ENCODE assay signal across 22 cellular contexts in genomic region chr22:32082331-32082730, GRCh38. TPM values are rescaled to one million over a fixed set of nuclear protein-coding genes. Genes with fewer than 3 reads are reported as not detected.
A peak's percentile ranks its signal among the peaks of the same experiment; 100 is the strongest.
DNase-seq lines count a peak whose midpoint lies in the region; FAIRE-seq and TF ChIP-seq lines count a peak whose summit lies in the region.
"Had no signal": no experiment of that assay in that cellular context is flagged by ENCODE, and none has a peak within 500 bp of the region (broad histone marks: within the 10 kb centered on the region; RNA-seq: fewer than 3 reads in every experiment).

No MANE protein-coding gene starts in this region.

- CTCF ChIA-PET in H1 (lab: Charles Lee; ENCODE audit: partially characterized antibody) = interaction anchor here (1.0 to 12.1 kb wide), 15 partner anchors 8 to 184 kb away, joined by 3 to 243 read pairs (median 5); no protein-coding TSS in a partner anchor

- no peaks in the 10 kb centered on the region for H3K79me2 ChIP-seq in H1 (ENCODE audit: control insufficient read depth in 1 of 2, insufficient read depth in 2 of 2, low read length in 2 of 2)

- no peak for TF ChIP-seq RAD21 in H1 (IDR thresholded peaks at IDR 0.05 in 1 of 2, conservative IDR thresholded peaks at IDR 0.05 in 1 of 2; ENCODE audit: low read depth in 2 of 2, low read length in 2 of 2)

- POLR2A ChIA-PET in H1 (lab: Charles Lee; ENCODE audit: partially characterized antibody) = interaction anchor here (1.8 kb wide), 1 partner anchor 105 kb away, joined by 5 read pairs; no protein-coding TSS in a partner anchor

- 79% methylated on average over 1 of the region's 1 CpG; no CpG with 5 or more reads in 1 of the 2 experiments for WGBS in H1 (ENCODE audit: extremely low coverage in 1 of 2, insufficient coverage in 1 of 2, insufficient read length in 1 of 2, insufficient replicate concordance in 2 of 2, low coverage in 1 of 2, low lambda C conversion rate in 2 of 2, missing lambda C conversion rate in 1 of 2), 2 experiments
- 48% methylated on average over 1 of the region's 1 CpG for WGBS in mesenchymal stem cell

- no peak overlapping the region for H3K9ac ChIP-seq in H1 (replicated peaks in 1 of 4; ENCODE audit: extremely low read depth in 1 of 4, low read depth in 3 of 4, low read length in 3 of 4)
- no peak overlapping the region for H3K9ac ChIP-seq in mesenchymal stem cell (ENCODE audit: low read length)
- H3K9ac ChIP-seq: BLaER1, GM23248 had no signal

- H2BK120ac ChIP-seq in H1 (replicated peaks; ENCODE audit: low read depth, low read length) (no peak overlapping the region), mesenchymal stem cell (ENCODE audit: low read depth, low read length) (no peak overlapping the region)

- H3K27me3 ChIP-seq in SJSA1 (replicated peaks) = peaks cover under 1% of the 10 kb centered on the region; the same call in 1 of the 2 replicates
- 0 out of 7 replicates have a peak, but pooled peaks cover 0 to 2% (median 0%) of the 10 kb centered on the region in 4 experiments for H3K27me3 ChIP-seq in H1 (replicated peaks in 1 of 4; ENCODE audit: control insufficient read depth in 3 of 4, extremely low read depth in 1 of 4, insufficient read depth in 3 of 4, low read length in 3 of 4)
- H3K27me3 ChIP-seq in mesenchymal stem cell (ENCODE audit: control insufficient read depth in 1 of 2, insufficient read depth in 1 of 2, low read length in 2 of 2) = peaks cover 0 to 14% of the 10 kb centered on the region in 2 experiments
- H3K27me3 ChIP-seq: BLaER1 had no signal

- no peak for FAIRE-seq in H1 (lab: Jason Lieb, UNC)
- FAIRE-seq: A549, G401.6, GM12891, H54, HTR-8/SVneo had no signal

- H3K9me3 ChIP-seq in SJSA1 (replicated peaks) (no peaks in the 10 kb centered on the region), H1 (ENCODE audit: insufficient read depth in 2 of 2, low read depth in 1 of 2, low read length in 1 of 2) (no peaks in the 10 kb centered on the region), mesenchymal stem cell (ENCODE audit: control insufficient read depth, low read length) (no peaks in the 10 kb centered on the region)
- H3K9me3 ChIP-seq: A549, BLaER1 had no signal

- H3K4ac ChIP-seq in H1 (replicated peaks; ENCODE audit: insufficient read length, low read depth, low read length) (no peak overlapping the region), mesenchymal stem cell (ENCODE audit: low read depth in 1 of 2, low read length in 2 of 2) (no peak overlapping the region)

- H3K18ac ChIP-seq in H1 (ENCODE audit: extremely low read depth, low read length) (no peak overlapping the region), mesenchymal stem cell (ENCODE audit: low read depth in 1 of 2, low read length in 2 of 2) (no peak overlapping the region)

- H3K79me1 ChIP-seq in H1 (ENCODE audit: low read depth, low read length) (no peaks in the 10 kb centered on the region), mesenchymal stem cell (replicated peaks; ENCODE audit: low read length, poor library complexity, severe bottlenecking) (no peaks in the 10 kb centered on the region)

- no peak for TF ChIP-seq CTCF in H1 (IDR thresholded peaks at IDR 0.05; ENCODE audit: control extremely low read depth in 1 of 3, insufficient read depth in 1 of 3, low read depth in 1 of 3, low read length in 3 of 3)

- H2BK15ac ChIP-seq in H1 (ENCODE audit: low read length) (no peak overlapping the region), mesenchymal stem cell (ENCODE audit: low read depth, poor library complexity, severe bottlenecking) (no peak overlapping the region)

- no peak overlapping the region for H3K4me3 ChIP-seq in SJSA1
- H3K4me3 ChIP-seq in H1 (ENCODE audit: extremely low read depth in 1 of 4, insufficient read depth in 2 of 4, low read depth in 3 of 4, low read length in 4 of 4) = no peak overlapping the region
- no peak overlapping the region for H3K4me3 ChIP-seq in mesenchymal stem cell (ENCODE audit: insufficient read depth in 1 of 2, low read depth in 1 of 2, low read length in 2 of 2)
- H3K4me3 ChIP-seq: A549, BLaER1, GM23248 had no signal

- peak; percentile 22 for DNase-seq in activated effector memory CD4-positive, alpha-beta T cell treated with anti-CD3 and anti-CD28 coated beads, Interleukin-2, amount 50 U/mL, for 16 hours
- DNase-seq in activated effector memory CD4-positive, alpha-beta T cell treated with Interleukin-2 at 50 U/mL for 16 hours = no peak
- DNase-seq in SJSA1 (ENCODE audit: low read depth in 1 of 2, low spot score in 2 of 2) (peak; percentile 80 to 83), H1 (ENCODE audit: low read depth in 1 of 2, low spot score in 2 of 2) (no peak), mesenchymal stem cell (peak; percentile 2), COR-L47 (lab: John Stamatoyannopoulos, UW) (no peak), iPS-NIHi7 (ENCODE audit: extremely low spot score) (no peak), NCI-H69 (lab: John Stamatoyannopoulos, UW) (no peak)
- DNase-seq: Calu3; CD4-positive, alpha-beta memory T cell; DMS79 treated with DMSO at 0.1 percent for 48 hours; GM23248; HCEC 1CT had no signal

- no peak for TF ChIP-seq EP300 in H1 (IDR thresholded peaks at IDR 0.05; ENCODE audit: borderline replicate concordance in 1 of 2, low read depth in 2 of 2, low read length in 2 of 2)

- H3K4me2 ChIP-seq in H1 (ENCODE audit: insufficient read depth in 1 of 2, low read depth in 2 of 2, low read length in 2 of 2) (no peak overlapping the region), mesenchymal stem cell (ENCODE audit: low read length, poor library complexity, severe bottlenecking) (no peak overlapping the region)
- H3K4me2 ChIP-seq: A549, BLaER1 had no signal

- no peak overlapping the region for H2AFZ ChIP-seq in H1 (ENCODE audit: low read length)
- H2AFZ ChIP-seq in mesenchymal stem cell (ENCODE audit: low read depth, low read length) = no peak overlapping the region
- H2AFZ ChIP-seq: GM23248 had no signal

- no peak overlapping the region for H4K5ac ChIP-seq in H1 (ENCODE audit: insufficient read length, low read depth, low read length)

- no peaks in the 10 kb centered on the region for H3K36me3 ChIP-seq in SJSA1
- H3K36me3 ChIP-seq in H1 (ENCODE audit: control insufficient read depth in 2 of 4, insufficient read depth in 4 of 4, low read length in 3 of 4) = no peaks in the 10 kb centered on the region
- no peaks in the 10 kb centered on the region for H3K36me3 ChIP-seq in mesenchymal stem cell (ENCODE audit: control insufficient read depth in 1 of 2, insufficient read depth in 2 of 2, low read depth in 1 of 2, low read length in 2 of 2)
- H3K36me3 ChIP-seq: BLaER1 had no signal

- H2BK5ac ChIP-seq in H1 (ENCODE audit: low read depth, low read length) (no peak overlapping the region), mesenchymal stem cell (ENCODE audit: low read depth, low read length, poor library complexity, severe bottlenecking) (no peak overlapping the region)

- TF ChIP-seq POLR2A in H1 (IDR thresholded peaks at IDR 0.05; ENCODE audit: control extremely low read depth in 1 of 2, low read depth in 2 of 2, low read length in 2 of 2) = no peak

- H4K20me1 ChIP-seq in H1 (replicated peaks in 1 of 2; ENCODE audit: control insufficient read depth in 1 of 2, insufficient read depth in 2 of 2, low read length in 2 of 2) = no peaks in the 10 kb centered on the region
- H4K20me1 ChIP-seq: BLaER1 had no signal

- H3K56ac ChIP-seq in H1 (replicated peaks; ENCODE audit: insufficient read length, low read depth, low read length) = no peak overlapping the region

- no peak overlapping the region for H2BK20ac ChIP-seq in H1 (ENCODE audit: low read length)

- no peak overlapping the region for H3K23ac ChIP-seq in H1 (ENCODE audit: insufficient read length)
- H3K23ac ChIP-seq in mesenchymal stem cell (ENCODE audit: low read length in 2 of 2) = no peak overlapping the region

- H4K8ac ChIP-seq in H1 (ENCODE audit: extremely low read depth, insufficient read depth, low read length) = peak overlapping the region; percentile 48; the same call in 1 of the 2 replicates
- H4K8ac ChIP-seq in mesenchymal stem cell (ENCODE audit: low read length) = no peak overlapping the region

- H2AK5ac ChIP-seq in H1 (ENCODE audit: low read depth, low read length) = no peak overlapping the region
- H2AK5ac ChIP-seq in mesenchymal stem cell (ENCODE audit: low read length, severe bottlenecking) = no peak overlapping the region

- H4K91ac ChIP-seq in H1 (replicated peaks; ENCODE audit: insufficient read length, low read length) (no peak overlapping the region), mesenchymal stem cell (ENCODE audit: low read length) (no peak overlapping the region)

- H3K14ac ChIP-seq in H1 (ENCODE audit: insufficient read length) (no peak overlapping the region), mesenchymal stem cell (ENCODE audit: low read length in 2 of 2) (no peak overlapping the region)

- H2BK12ac ChIP-seq in H1 (ENCODE audit: low read depth, low read length) = no peak overlapping the region
- H2BK12ac ChIP-seq in mesenchymal stem cell (ENCODE audit: low read length in 2 of 2) = no peak overlapping the region

- peaks cover 44% of the 10 kb centered on the region for H3K4me1 ChIP-seq in SJSA1 (replicated peaks)
- H3K4me1 ChIP-seq in H1 (replicated peaks in 1 of 4; ENCODE audit: control insufficient read depth in 3 of 4, insufficient read depth in 4 of 4, low read length in 3 of 4) = no peaks in the 10 kb centered on the region
- peaks cover 6% of the 10 kb centered on the region for H3K4me1 ChIP-seq in mesenchymal stem cell (ENCODE audit: control insufficient read depth, insufficient read depth, low read depth, low read length)
- H3K4me1 ChIP-seq: BLaER1 had no signal

- no peaks in the 10 kb centered on the region for H3K23me2 ChIP-seq in H1 (ENCODE audit: low read depth, low read length)

- H3K27ac ChIP-seq in SJSA1 (peak overlapping the region; percentile 8; the same call in 1 of the 2 replicates), H1 (ENCODE audit: low read depth, low read length) (no peak overlapping the region), mesenchymal stem cell (ENCODE audit: low read length, poor library complexity, severe bottlenecking) (no peak overlapping the region)
- H3K27ac ChIP-seq: 22Rv1, A549, BLaER1, GM23248 had no signal

TF ChIP-seq in H1, 55 proteins besides CTCF, POLR2A, EP300 and RAD21 (continues in another document):
- TF ChIP-seq KDM5A (IDR thresholded peaks at IDR 0.05; ENCODE audit: low read length) (no peak), EGR1 (IDR thresholded peaks at IDR 0.05; ENCODE audit: borderline replicate concordance, low read depth, low read length) (no peak)

RNA-seq across cellular contexts. Expression of gene SLC5A1, which starts 39.3 kb away (rescaled TPM):
- not detected in 2 replicates for total RNA-seq in SJSA1 (2014; rRNA removed; shearing (Covaris generic))
- total RNA-seq in H1 (2021; fragmentation: NEBNext Ultra II Directional; extraction: Animal tissue kit (Norgen Biotek cat#: 25700)) = not detected in 2 replicates
- polyA plus RNA-seq in H1 (2011; rRNA removed) = 0.06 TPM in 1 of 2 replicates, not detected in the other
- not detected for polyA plus RNA-seq in H1 (2011; cell fraction: cytosol; rRNA removed)
- 0.16 TPM for polyA plus RNA-seq in H1 (2011; cell fraction: nucleus; rRNA removed)
- polyA plus RNA-seq in H1 (2012, experiment 1 of 2) = not detected in 4 replicates
- polyA plus RNA-seq in H1 (2012, experiment 2 of 2) = not detected
- not detected for polyA plus RNA-seq in H1 (2013, experiment 1 of 2)
- polyA plus RNA-seq in H1 (2013, experiment 2 of 2) = not detected
- polyA minus RNA-seq in H1 (2011; rRNA and poly(A)+ RNA removed) = 0.07 TPM in 1 of 2 replicates, not detected in the other
- not detected for polyA minus RNA-seq in H1 (2011; cell fraction: cytosol; rRNA and poly(A)+ RNA removed)
- not detected for polyA minus RNA-seq in H1 (2011; cell fraction: nucleus; rRNA and poly(A)+ RNA removed)
- polyA plus RNA-seq in mesenchymal stem cell (2013, experiment 1 of 2) = not detected
- polyA plus RNA-seq in mesenchymal stem cell (2013, experiment 2 of 2) = not detected
- total RNA-seq: CD4-positive, alpha-beta memory T cell; GM23248 had no signal
- polyA plus RNA-seq: CD14-positive monocyte; CD4-positive, alpha-beta memory T cell; GM23248; IgD-negative memory B cell had no signal

Comparison
In these comparisons a context has a peak if more than half of its experiments do, and no peak if none do; other contexts are left out.
1. DNase-seq: peak in activated effector memory CD4-positive, alpha-beta T cell treated with anti-CD3 and anti-CD28 coated beads, Interleukin-2, amount 50 U/mL, for 16 hours (single experiment), SJSA1 (2 of 2) and mesenchymal stem cell (single experiment); none in activated effector memory CD4-positive, alpha-beta T cell treated with Interleukin-2 at 50 U/mL for 16 hours (single experiment), H1 (0 of 2), COR-L47 (single experiment), iPS-NIHi7 (single experiment) and NCI-H69 (single experiment).